Comparison of ENCODE assay signal across 9 cellular contexts in genomic region chr4:40749717-40750460, GRCh38. TPM values are rescaled to one million over a fixed set of nuclear protein-coding genes. Genes with fewer than 3 reads are reported as not detected.
DNase-seq lines count a peak whose midpoint lies in the region; ATAC-seq, FAIRE-seq and TF ChIP-seq lines count a peak whose summit lies in the region.
"Had no signal": no experiment of that assay in that cellular context is flagged by ENCODE, and none has a peak within 500 bp of the region (broad histone marks: within the 10 kb centered on the region; RNA-seq: fewer than 3 reads in every experiment).

NSUN7 (plus strand) TSS chr4:40749955; CDS start chr4:40750694, 739 bp downstream.

- CTCF ChIA-PET in A549 (lab: Yijun Ruan, JAX), result no interaction called here
- CTCF ChIA-PET in activated CD8-positive, alpha-beta T cell treated with anti-CD3 and anti-CD28 coated beads for 36 hours (lab: Charles Lee), result no interaction called here

- WGBS in A549 (ENCODE audit: missing lambda C conversion rate), result 16% methylated on average over 24 of the region's 75 CpGs

- peak within 1 kb of the TSS; percentile 49 for H3K9ac ChIP-seq in neural cell (ENCODE audit: low read length)

- no peaks in the 10 kb centered on the region for H3F3A ChIP-seq in neural cell (ENCODE audit: insufficient read depth, low read length, poor library complexity, severe bottlenecking)

- peak within 1 kb of the TSS; percentile 45 for H2AFZ ChIP-seq in neural cell (ENCODE audit: low read depth, low read length)

- H3K4me2 ChIP-seq in A549 (peak within 1 kb of the TSS; percentile 91), neural cell (ENCODE audit: low read length) (no peak within 1 kb of the TSS)

- no peak for TF ChIP-seq EP300 in A549 (IDR thresholded peaks at IDR 0.05)
- no peak for TF ChIP-seq EP300 in neural cell (conservative IDR thresholded peaks at IDR 0.05; ENCODE audit: poor library complexity, severe bottlenecking)

- H3K9me3 ChIP-seq in A549 (no peaks in the 10 kb centered on the region), neural cell (ENCODE audit: low read length) (no peaks in the 10 kb centered on the region)

- H3K9me3 Mint-ChIP-seq in activated CD8-positive, alpha-beta T cell treated with anti-CD3 and anti-CD28 coated beads for 36 hours, result peaks cover 2% of the 10 kb centered on the region

- peaks cover 9% of the 10 kb centered on the region for H3K4me1 Mint-ChIP-seq in activated CD8-positive, alpha-beta T cell treated with anti-CD3 and anti-CD28 coated beads for 36 hours (ENCODE audit: low read depth)

- no peaks in the 10 kb centered on the region for H4K20me1 ChIP-seq in neural cell (ENCODE audit: insufficient read depth)

- H3K27me3 Mint-ChIP-seq in activated CD8-positive, alpha-beta T cell treated with anti-CD3 and anti-CD28 coated beads for 36 hours, result peaks cover 37% of the 10 kb centered on the region

- H3K27ac Mint-ChIP-seq in activated CD8-positive, alpha-beta T cell treated with anti-CD3 and anti-CD28 coated beads for 36 hours, result no peak within 1 kb of the TSS

- DNase-seq in A549 (ENCODE audit: low read depth in 1 of 2, low spot score in 1 of 2) (peak; percentile 20 to 67), NCI-H1105 treated with DMSO at 0.1 percent for 48 hours (lab: John Stamatoyannopoulos, UW) (peak; percentile 70), fibroblast of villous mesenchyme (ENCODE audit: low read depth) (peak; percentile 11), COLO829 (ENCODE audit: low spot score) (no peak)
- peak; percentile 48 for DNase-seq in activated CD8-positive, alpha-beta T cell treated with anti-CD3 and anti-CD28 coated beads for 36 hours

- no peak for FAIRE-seq in A549 (lab: Jason Lieb, UNC)
- FAIRE-seq: colon had no signal

- H3K36me3 Mint-ChIP-seq in activated CD8-positive, alpha-beta T cell treated with anti-CD3 and anti-CD28 coated beads for 36 hours (ENCODE audit: low read depth), result peaks cover 2% of the 10 kb centered on the region

- no peaks in the 10 kb centered on the region for H3K36me3 ChIP-seq in neural cell (ENCODE audit: insufficient read depth, low read length)

- no peaks in the 10 kb centered on the region for H3K4me1 ChIP-seq in A549

- no peak for TF ChIP-seq POLR2A in A549 (IDR thresholded peaks at IDR 0.05; ENCODE audit: low read length)

- H3K4me3 Mint-ChIP-seq in activated CD8-positive, alpha-beta T cell treated with anti-CD3 and anti-CD28 coated beads for 36 hours, result peak within 1 kb of the TSS; percentile 52

- TF ChIP-seq RAD21 in A549 (conservative IDR thresholded peaks at IDR 0.05 in 1 of 2, IDR thresholded peaks at IDR 0.05 in 1 of 2), result no peak
- TF ChIP-seq RAD21 in neural cell (conservative IDR thresholded peaks at IDR 0.05), result no peak

- peaks cover 16% of the 10 kb centered on the region for H3K27me3 ChIP-seq in neural cell (ENCODE audit: insufficient read depth, low read depth, low read length)

- H3K27ac ChIP-seq in A549 (peak within 1 kb of the TSS; percentile 80 to 87), neural cell (ENCODE audit: low read length) (no peak within 1 kb of the TSS)

- H3K4me3 ChIP-seq in A549, result peak within 1 kb of the TSS; percentile 75
- peak within 1 kb of the TSS; percentile 54 for H3K4me3 ChIP-seq in fibroblast of villous mesenchyme (ENCODE audit: low read depth, low read length)
- peak within 1 kb of the TSS; percentile 72 for H3K4me3 ChIP-seq in neural cell (ENCODE audit: low read length)

- H3K79me2 ChIP-seq in neural cell (replicated peaks; ENCODE audit: insufficient read depth, low read length), result no peaks in the 10 kb centered on the region

- H3K9me2 ChIP-seq in neural cell (ENCODE audit: insufficient read depth, low read length), result no peaks in the 10 kb centered on the region

- no peak for TF ChIP-seq CTCF in A549 (IDR thresholded peaks at IDR 0.05)
- TF ChIP-seq CTCF in activated CD8-positive, alpha-beta T cell treated with anti-CD3 and anti-CD28 coated beads for 36 hours (IDR thresholded peaks at IDR 0.05), result no peak
- no peak for TF ChIP-seq CTCF in fibroblast of villous mesenchyme (IDR thresholded peaks at IDR 0.05; ENCODE audit: insufficient read depth, low read depth, low read length)
- no peak for TF ChIP-seq CTCF in neural cell (IDR thresholded peaks at IDR 0.05; ENCODE audit: poor library complexity, severe bottlenecking)

- POLR2A ChIA-PET in A549 (lab: Yijun Ruan, JAX), result interaction anchor here (0.7 kb wide), 2 partner anchors 117 to 168 kb away, joined by 3 read pairs; no protein-coding TSS in a partner anchor
- POLR2A ChIA-PET in activated CD8-positive, alpha-beta T cell treated with anti-CD3 and anti-CD28 coated beads for 36 hours (lab: Charles Lee), result no interaction called here

- intact Hi-C loops in activated CD8-positive, alpha-beta T cell treated with anti-CD3 and anti-CD28 coated beads for 36 hours (cut with micrococcal nuclease), result no loop called here

- peak; percentile 95 to 96 for ATAC-seq in A549
- peak; percentile 45 for ATAC-seq in GM18861 (IDR thresholded peaks at IDR 0.05; ENCODE audit: unreplicated experiment)
- peak; percentile 70 for ATAC-seq in activated CD8-positive, alpha-beta T cell treated with anti-CD3 and anti-CD28 coated beads for 36 hours
- no peak for ATAC-seq in GM19455 (IDR thresholded peaks at IDR 0.05; ENCODE audit: unreplicated experiment)

TF ChIP-seq in A549, 52 proteins besides CTCF, POLR2A, EP300 and RAD21 (continues in another document):
- peak; percentile 79 for TF ChIP-seq E2F6 (IDR thresholded peaks at IDR 0.05; ENCODE audit: borderline replicate concordance, low read depth)

TF ChIP-seq in neural cell, 6 proteins besides CTCF, POLR2A, EP300 and RAD21:
- TF ChIP-seq EZH2 (IDR thresholded peaks at IDR 0.05; ENCODE audit: borderline replicate concordance, insufficient read depth, low read length, poor library complexity, severe bottlenecking), result no peak
- TF ChIP-seq POLR2AphosphoS5 (IDR thresholded peaks at IDR 0.05), result peak; percentile 20
- TF ChIP-seq, protein P1, sequence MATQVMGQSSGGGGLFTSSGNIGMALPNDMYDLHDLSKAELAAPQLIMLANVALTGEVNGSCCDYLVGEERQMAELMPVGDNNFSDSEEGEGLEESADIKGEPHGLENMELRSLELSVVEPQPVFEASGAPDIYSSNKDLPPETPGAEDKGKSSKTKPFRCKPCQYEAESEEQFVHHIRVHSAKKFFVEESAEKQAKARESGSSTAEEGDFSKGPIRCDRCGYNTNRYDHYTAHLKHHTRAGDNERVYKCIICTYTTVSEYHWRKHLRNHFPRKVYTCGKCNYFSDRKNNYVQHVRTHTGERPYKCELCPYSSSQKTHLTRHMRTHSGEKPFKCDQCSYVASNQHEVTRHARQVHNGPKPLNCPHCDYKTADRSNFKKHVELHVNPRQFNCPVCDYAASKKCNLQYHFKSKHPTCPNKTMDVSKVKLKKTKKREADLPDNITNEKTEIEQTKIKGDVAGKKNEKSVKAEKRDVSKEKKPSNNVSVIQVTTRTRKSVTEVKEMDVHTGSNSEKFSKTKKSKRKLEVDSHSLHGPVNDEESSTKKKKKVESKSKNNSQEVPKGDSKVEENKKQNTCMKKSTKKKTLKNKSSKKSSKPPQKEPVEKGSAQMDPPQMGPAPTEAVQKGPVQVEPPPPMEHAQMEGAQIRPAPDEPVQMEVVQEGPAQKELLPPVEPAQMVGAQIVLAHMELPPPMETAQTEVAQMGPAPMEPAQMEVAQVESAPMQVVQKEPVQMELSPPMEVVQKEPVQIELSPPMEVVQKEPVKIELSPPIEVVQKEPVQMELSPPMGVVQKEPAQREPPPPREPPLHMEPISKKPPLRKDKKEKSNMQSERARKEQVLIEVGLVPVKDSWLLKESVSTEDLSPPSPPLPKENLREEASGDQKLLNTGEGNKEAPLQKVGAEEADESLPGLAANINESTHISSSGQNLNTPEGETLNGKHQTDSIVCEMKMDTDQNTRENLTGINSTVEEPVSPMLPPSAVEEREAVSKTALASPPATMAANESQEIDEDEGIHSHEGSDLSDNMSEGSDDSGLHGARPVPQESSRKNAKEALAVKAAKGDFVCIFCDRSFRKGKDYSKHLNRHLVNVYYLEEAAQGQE (IDR thresholded peaks at IDR 0.05; ENCODE audit: borderline replicate concordance), result no peak
- TF ChIP-seq TAF1 (IDR thresholded peaks at IDR 0.05; ENCODE audit: low read depth), result no peak
- TF ChIP-seq MXI1 (conservative IDR thresholded peaks at IDR 0.05; ENCODE audit: poor library complexity, severe bottlenecking), result no peak
- no peak for TF ChIP-seq SMC3 (conservative IDR thresholded peaks at IDR 0.05; ENCODE audit: poor library complexity)

RNA-seq across cellular contexts. Expression of gene NSUN7, which starts in this region (rescaled TPM):
- 1.4 and 1.5 TPM in 2 replicates for polyA plus RNA-seq in A549 (2011; rRNA removed)
- 0.37 and 0.49 TPM in 2 replicates for polyA plus RNA-seq in A549 (2012; cell fraction: cytosol; rRNA removed)
- 0.27 and 0.38 TPM in 2 replicates for polyA plus RNA-seq in A549 (2012; cell fraction: nucleus; rRNA removed)
- polyA plus RNA-seq in A549 (2017; fragmentation: RNase III; extraction: RNeasy Plus Mini Kit Qiagen cat#74134 plus additional on column Dnase treatment), result 0.42 to 0.65 TPM (median 0.59 TPM) in 3 replicates
- 1.2 and 1.3 TPM in 2 replicates for polyA minus RNA-seq in A549 (2011; rRNA and poly(A)+ RNA removed)
- total RNA-seq in activated CD8-positive, alpha-beta T cell treated with anti-CD3 and anti-CD28 coated beads for 36 hours, result under 1 TPM; 0.20 to 0.22 TPM
- total RNA-seq in fibroblast of villous mesenchyme, result 0.32 and 0.86 TPM in 2 replicates
- polyA plus RNA-seq in neural cell, result 0.51 and 3.8 TPM in 2 replicates
- 1.5 and 2.0 TPM in 2 replicates for polyA minus RNA-seq in neural cell

Comparison
In these comparisons a context has a peak if more than half of its experiments do, and no peak if none do; other contexts are left out.
1. Peak in DNase-seq and ATAC-seq in activated CD8-positive, alpha-beta T cell treated with anti-CD3 and anti-CD28 coated beads for 36 hours; RNA of the gene not detected or under 1 TPM.
2. Peak in DNase-seq and H3K4me3 ChIP-seq in fibroblast of villous mesenchyme; RNA of the gene not detected or under 1 TPM.